8 cellular contexts compared by ENCODE assay signal in the genomic region with DNA sequence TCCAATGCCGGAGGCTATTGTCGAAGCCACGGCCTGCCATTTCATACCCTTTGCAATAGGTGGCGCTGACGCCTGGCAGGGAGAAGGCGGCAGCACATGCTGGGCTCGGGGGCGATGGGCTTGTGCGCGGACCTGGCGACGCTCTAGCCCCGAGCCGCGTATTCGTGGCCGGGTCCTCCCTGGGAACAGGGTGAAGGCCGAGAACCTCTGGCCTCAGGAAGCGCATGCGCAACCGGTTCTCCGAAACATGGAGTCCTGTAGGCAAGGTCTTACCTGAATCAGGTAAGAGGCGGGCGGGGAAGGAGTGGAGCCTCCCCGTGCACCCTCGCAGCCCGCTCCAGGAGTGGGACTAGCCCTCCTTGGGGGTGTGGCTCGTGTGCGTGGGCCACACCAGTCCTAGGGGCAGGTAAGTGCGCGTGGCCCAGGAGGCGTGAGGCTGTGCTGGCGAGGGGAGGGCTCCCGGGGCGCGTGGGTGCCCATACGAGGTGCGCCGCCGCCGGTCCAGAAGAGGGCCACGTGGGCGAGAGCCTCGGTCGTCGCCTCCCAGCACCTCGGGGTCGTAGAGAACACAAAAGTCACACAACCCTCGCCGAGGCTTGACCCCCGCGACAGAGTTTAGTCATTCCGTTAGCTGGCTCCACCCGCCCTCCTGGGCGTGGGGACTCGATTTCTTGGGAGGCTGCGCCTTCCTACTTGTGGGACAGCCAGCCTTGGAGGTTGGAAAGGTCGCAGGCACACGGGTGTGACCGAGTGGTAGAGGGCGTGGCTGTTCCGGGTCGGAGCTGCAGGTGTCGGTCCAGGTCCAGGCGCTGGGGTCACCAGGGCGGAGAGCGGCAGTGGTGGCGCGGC. TPM values are rescaled to one million over a fixed set of nuclear protein-coding genes. Genes with fewer than 3 reads are reported as not detected.
DNase-seq lines count a peak whose midpoint lies in the region; FAIRE-seq lines count a peak whose summit lies in the region.

No MANE protein-coding gene starts in this region.

- DNase-seq in NCI-H187 (lab: John Stamatoyannopoulos, UW) (peak; percentile 31 to 39), NCI-H187 treated with DMSO at 0.1 percent for 48 hours (lab: John Stamatoyannopoulos, UW) (no peak), NCI-H146 treated with DMSO at 0.1 percent for 48 hours (lab: John Stamatoyannopoulos, UW; ENCODE audit: unreplicated experiment) (peak; percentile 72), dermis blood vessel endothelial cell (peak; percentile 70), lung microvascular endothelial cell (ENCODE audit: low read depth in 2 of 2) (peak; percentile 47 to 65), RCC 7860 (ENCODE audit: low spot score) (no peak)
- DNase-seq in activated CD4-positive, alpha-beta T cell treated with anti-CD3 and anti-CD28 coated beads, Interleukin-2, amount 50 U/mL, for 1 hour: peak; percentile 47
- peak; percentile 41 for DNase-seq in stimulated activated CD8-positive, alpha-beta memory T cell treated with anti-CD3 and anti-CD28 coated beads, Interleukin-12 subunit alpha, Interleukin-12 subunit beta, amount 100 ng/mL, for 4 hours (ENCODE audit: low read depth)

- no peak for FAIRE-seq in RCC 7860 (lab: Jason Lieb, UNC)

RNA-seq across cellular contexts. Expression of a gene that starts 5.5 kb away (rescaled TPM):
- total RNA-seq in dermis blood vessel endothelial cell (2.8 and 3.1 TPM in 2 replicates), lung microvascular endothelial cell (0.40 and 1.1 TPM in 2 replicates)

RNA-seq across cellular contexts. Expression of a gene that starts 45.5 kb away (rescaled TPM):
- total RNA-seq in dermis blood vessel endothelial cell (11.4 and 12.4 TPM in 2 replicates), lung microvascular endothelial cell (1.6 and 3.1 TPM in 2 replicates)

Comparison
In these comparisons a context has a peak if more than half of its experiments do, and no peak if none do; other contexts are left out.
1. DNase-seq: peak in NCI-H187 (2 of 2), NCI-H146 treated with DMSO at 0.1 percent for 48 hours (single experiment), activated CD4-positive, alpha-beta T cell treated with anti-CD3 and anti-CD28 coated beads, Interleukin-2, amount 50 U/mL, for 1 hour (single experiment), dermis blood vessel endothelial cell (single experiment), lung microvascular endothelial cell (2 of 2) and stimulated activated CD8-positive, alpha-beta memory T cell treated with anti-CD3 and anti-CD28 coated beads, Interleukin-12 subunit alpha, Interleukin-12 subunit beta, amount 100 ng/mL, for 4 hours (single experiment); none in NCI-H187 treated with DMSO at 0.1 percent for 48 hours (single experiment) and RCC 7860 (single experiment).